Comparison of ENCODE assay signal across 1 cellular context in genomic region chr5:115463985-115464384, GRCh38.
TF ChIP-seq lines count a peak whose summit lies in the region.

No MANE protein-coding gene starts in this region.

TF ChIP-seq in IMR-90, 13 proteins besides CTCF, POLR2A, EP300 and RAD21 (continued from another document):
- TF ChIP-seq USF2 (IDR thresholded peaks at IDR 0.05; ENCODE audit: low read depth, low read length) (no peak), CHD1 (IDR thresholded peaks at IDR 0.05; ENCODE audit: low read depth, low read length) (no peak), RFX5 (IDR thresholded peaks at IDR 0.05; ENCODE audit: low read depth, low read length) (no peak)
